11 cellular contexts compared by ENCODE assay signal in the genomic region with DNA sequence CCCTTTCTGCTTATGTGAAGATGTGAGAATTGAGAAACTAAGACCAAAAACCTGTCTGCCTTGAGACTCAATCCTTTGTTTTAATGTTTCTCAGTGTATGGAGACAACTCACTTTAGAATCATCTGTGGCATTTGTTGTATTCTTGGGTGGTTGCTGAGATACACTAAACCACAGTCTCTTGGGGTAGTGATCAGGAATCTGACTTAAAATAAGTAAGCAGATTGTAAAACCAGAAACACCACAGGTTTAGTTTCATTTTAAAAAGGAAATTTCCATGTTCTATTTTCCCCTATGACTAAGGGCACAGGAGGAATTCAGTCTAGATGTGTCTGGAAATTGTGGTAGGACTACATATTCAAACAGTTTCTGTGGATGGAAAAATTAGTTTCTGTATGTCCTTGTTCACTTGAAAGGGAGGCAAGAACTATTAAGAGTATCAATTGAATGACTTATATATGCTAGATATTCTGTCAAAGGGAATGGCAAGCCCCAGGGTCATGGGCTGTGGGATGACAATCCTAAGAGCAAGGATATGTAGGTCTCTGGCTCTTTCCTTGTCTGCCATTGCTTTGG.
DNase-seq lines count a peak whose midpoint lies in the region; ATAC-seq and TF ChIP-seq lines count a peak whose summit lies in the region.
"Had no signal": no experiment of that assay in that cellular context is flagged by ENCODE, and none has a peak within 500 bp of the region (broad histone marks: within the 10 kb centered on the region; RNA-seq: fewer than 3 reads in every experiment).

No MANE protein-coding gene starts in this region.

- H3K27ac ChIP-seq in BLaER1 treated with 17β-estradiol and CSF1 and Interleukin-3, amounts not matched to agents 10 nM and 100 nM = peak overlapping the region in 5 of 11 experiments; percentile 25 to 42 (median 32); a peak in 6 of 22 replicates
- H3K27ac ChIP-seq in RWPE1 = no peak overlapping the region

- H3K4me1 ChIP-seq in BLaER1 treated with 17β-estradiol and CSF1 and Interleukin-3, amounts not matched to agents 10 nM and 100 nM = peaks cover 0 to 15% (median 8%) of the 10 kb centered on the region in 10 experiments; a peak in 14 of 20 replicates

- peak overlapping the region; percentile 64 for H3K4me3 Mint-ChIP-seq in T-helper 17 cell

- H4K20me1 ChIP-seq in BLaER1 treated with 17β-estradiol and CSF1 and Interleukin-3, amounts not matched to agents 10 nM and 100 nM = no peaks in the 10 kb centered on the region

- H3K4me1 Mint-ChIP-seq in T-helper 17 cell = peaks cover 24% of the 10 kb centered on the region

- H3K36me3 Mint-ChIP-seq in T-helper 17 cell (ENCODE audit: low read depth) = peaks cover 9% of the 10 kb centered on the region
- H3K36me3 Mint-ChIP-seq: IgD-negative memory B cell had no signal

- DNase-seq in T-helper 17 cell = no peak
- peak; percentile 3 for DNase-seq in foreskin melanocyte
- DNase-seq in left colon = no peak
- DNase-seq in middle frontal gyrus (ENCODE audit: extremely low spot score, low spot score) = no peak
- no peak for DNase-seq in COLO668 (lab: John Stamatoyannopoulos, UW; ENCODE audit: unreplicated experiment)
- no peak for DNase-seq in RWPE1 (ENCODE audit: low spot score)
- DNase-seq: dorsolateral prefrontal cortex, nucleus accumbens had no signal

- no peak for TF ChIP-seq CTCF in RWPE1 (conservative IDR thresholded peaks at IDR 0.05; ENCODE audit: low read depth)

- H3K27me3 Mint-ChIP-seq in T-helper 17 cell = no peaks in the 10 kb centered on the region
- H3K27me3 Mint-ChIP-seq: IgD-negative memory B cell had no signal

- POLR2A ChIA-PET in RWPE1 (lab: Yijun Ruan, JAX; ENCODE audit: low non-redundant PET) = no interaction called here

- peak; percentile 55 for ATAC-seq in GM21786 (IDR thresholded peaks at IDR 0.05; ENCODE audit: unreplicated experiment)
- ATAC-seq in T-helper 17 cell = peak; percentile 97
- no peak for ATAC-seq in left colon

- H3K27ac Mint-ChIP-seq in T-helper 17 cell = peak overlapping the region; percentile 88
- H3K27ac Mint-ChIP-seq: IgD-negative memory B cell had no signal

- H3K9ac ChIP-seq in BLaER1 treated with 17β-estradiol and CSF1 and Interleukin-3, amounts not matched to agents 10 nM and 100 nM = no peak overlapping the region

- CTCF ChIA-PET in RWPE1 (lab: Yijun Ruan, JAX) = no interaction called here

- peaks cover 0 to 11% (median 0%) of the 10 kb centered on the region in 11 experiments; a peak in 4 of 22 replicates for H3K9me3 ChIP-seq in BLaER1 treated with 17β-estradiol and CSF1 and Interleukin-3, amounts not matched to agents 10 nM and 100 nM (replicated peaks in 1 of 11)
- no peaks in the 10 kb centered on the region for H3K9me3 ChIP-seq in T-helper 17 cell (ENCODE audit: control insufficient read depth, low read length, poor library complexity, severe bottlenecking)

- no peak overlapping the region for H3K4me3 ChIP-seq in BLaER1 treated with 17β-estradiol and CSF1 and Interleukin-3, amounts not matched to agents 10 nM and 100 nM
- H3K4me3 ChIP-seq: dorsolateral prefrontal cortex had no signal

- intact Hi-C loops in left colon (cut with DNase I, micrococcal nuclease) = no loop called here

- no peaks in the 10 kb centered on the region for H3K36me3 ChIP-seq in BLaER1 treated with 17β-estradiol and CSF1 and Interleukin-3, amounts not matched to agents 10 nM and 100 nM

- H3K4me2 ChIP-seq in BLaER1 treated with 17β-estradiol and CSF1 and Interleukin-3, amounts not matched to agents 10 nM and 100 nM = peak overlapping the region in 10 of 11 experiments; percentile 0 to 55 (median 40); a peak in 18 of 22 replicates

- H3K27me3 ChIP-seq in BLaER1 treated with 17β-estradiol and CSF1 and Interleukin-3, amounts not matched to agents 10 nM and 100 nM = no peaks in the 10 kb centered on the region
